ENCODE assay signal across 1 cellular context in genomic region chr15:50594311-50594710, GRCh38.
TF ChIP-seq lines count a peak whose summit lies in the region.

No MANE protein-coding gene starts in this region.

TF ChIP-seq in K562, 482 proteins besides CTCF, POLR2A, EP300 and RAD21 (continued from another document):
- TF ChIP-seq ZFX (CRISPR knock-in tag; IDR thresholded peaks at IDR 0.05) = no peak
- TF ChIP-seq, protein P1, sequence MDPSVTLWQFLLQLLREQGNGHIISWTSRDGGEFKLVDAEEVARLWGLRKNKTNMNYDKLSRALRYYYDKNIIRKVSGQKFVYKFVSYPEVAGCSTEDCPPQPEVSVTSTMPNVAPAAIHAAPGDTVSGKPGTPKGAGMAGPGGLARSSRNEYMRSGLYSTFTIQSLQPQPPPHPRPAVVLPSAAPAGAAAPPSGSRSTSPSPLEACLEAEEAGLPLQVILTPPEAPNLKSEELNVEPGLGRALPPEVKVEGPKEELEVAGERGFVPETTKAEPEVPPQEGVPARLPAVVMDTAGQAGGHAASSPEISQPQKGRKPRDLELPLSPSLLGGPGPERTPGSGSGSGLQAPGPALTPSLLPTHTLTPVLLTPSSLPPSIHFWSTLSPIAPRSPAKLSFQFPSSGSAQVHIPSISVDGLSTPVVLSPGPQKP (CRISPR knock-in tag; IDR thresholded peaks at IDR 0.05) = no peak
- TF ChIP-seq NCOA2 (IDR thresholded peaks at IDR 0.05; ENCODE audit: partially characterized antibody in 2 of 2) = peak; percentile 39 to 58
- no peak for TF ChIP-seq SMC3 (conservative IDR thresholded peaks at IDR 0.05; ENCODE audit: insufficient read depth, low read depth, low read length)
- TF ChIP-seq RCOR1 (IDR thresholded peaks at IDR 0.05; ENCODE audit: borderline replicate concordance in 1 of 2, low read depth in 2 of 2, low read length in 2 of 2) = peak in 1 of 2 experiments; percentile 72; a peak in 2 of 4 replicates
- no peak for TF ChIP-seq POLR3A (IDR thresholded peaks at IDR 0.05; ENCODE audit: borderline replicate concordance, extremely low read depth, insufficient read depth, insufficient read length)
- no peak for TF ChIP-seq POU5F1 (IDR thresholded peaks at IDR 0.05; ENCODE audit: borderline replicate concordance, low read depth, low read length, partially characterized antibody)
- TF ChIP-seq U2AF1 (optimal IDR thresholded peaks at IDR 0.05; ENCODE audit: low read depth, low read length) = no peak
- TF ChIP-seq TBL1XR1 (IDR thresholded peaks at IDR 0.05; ENCODE audit: low read length in 2 of 2) = peak in 1 of 2 experiments; percentile 30; a peak in 1 of 4 replicates
- no peak for TF ChIP-seq REST (CRISPR knock-in tag; IDR thresholded peaks at IDR 0.05; ENCODE audit: low read depth)
- no peak for TF ChIP-seq ZNF324 (CRISPR knock-in tag; IDR thresholded peaks at IDR 0.05)
- no peak for TF ChIP-seq MTA3 (IDR thresholded peaks at IDR 0.05; ENCODE audit: borderline replicate concordance)
- 0 out of 4 replicates have a peak, but pooled peaks of 1 of the 2 experiments have one; percentile 11 for TF ChIP-seq FOXA3 (CRISPR knock-in tag; conservative IDR thresholded peaks at IDR 0.05 in 1 of 2, IDR thresholded peaks at IDR 0.05 in 1 of 2)
- TF ChIP-seq, protein P2, sequence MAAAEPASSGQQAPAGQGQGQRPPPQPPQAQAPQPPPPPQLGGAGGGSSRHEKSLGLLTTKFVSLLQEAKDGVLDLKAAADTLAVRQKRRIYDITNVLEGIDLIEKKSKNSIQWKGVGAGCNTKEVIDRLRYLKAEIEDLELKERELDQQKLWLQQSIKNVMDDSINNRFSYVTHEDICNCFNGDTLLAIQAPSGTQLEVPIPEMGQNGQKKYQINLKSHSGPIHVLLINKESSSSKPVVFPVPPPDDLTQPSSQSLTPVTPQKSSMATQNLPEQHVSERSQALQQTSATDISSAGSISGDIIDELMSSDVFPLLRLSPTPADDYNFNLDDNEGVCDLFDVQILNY (CRISPR knock-in tag; IDR thresholded peaks at IDR 0.05) = no peak
- TF ChIP-seq HMGN3 (IDR thresholded peaks at IDR 0.05; ENCODE audit: borderline replicate concordance, extremely low read depth, insufficient read length, low read depth, low read length) = peak; percentile 35
- TF ChIP-seq MAFG (tag; conservative IDR thresholded peaks at IDR 0.05) = no peak
- TF ChIP-seq POLR2H (tag; IDR thresholded peaks at IDR 0.05; ENCODE audit: low read depth) = peak; percentile 42; the same call in 1 of the 2 replicates
- no peak for TF ChIP-seq E2F3 (CRISPR knock-in tag; IDR thresholded peaks at IDR 0.05)
- TF ChIP-seq MTA1 (IDR thresholded peaks at IDR 0.05; ENCODE audit: borderline replicate concordance) = no peak
- no peak for TF ChIP-seq PRPF4 (IDR thresholded peaks at IDR 0.05; ENCODE audit: insufficient read depth, low read depth, low read length, poor library complexity, severe bottlenecking)
- no peak for TF ChIP-seq MCM7 (IDR thresholded peaks at IDR 0.05)
- TF ChIP-seq, protein P3, sequence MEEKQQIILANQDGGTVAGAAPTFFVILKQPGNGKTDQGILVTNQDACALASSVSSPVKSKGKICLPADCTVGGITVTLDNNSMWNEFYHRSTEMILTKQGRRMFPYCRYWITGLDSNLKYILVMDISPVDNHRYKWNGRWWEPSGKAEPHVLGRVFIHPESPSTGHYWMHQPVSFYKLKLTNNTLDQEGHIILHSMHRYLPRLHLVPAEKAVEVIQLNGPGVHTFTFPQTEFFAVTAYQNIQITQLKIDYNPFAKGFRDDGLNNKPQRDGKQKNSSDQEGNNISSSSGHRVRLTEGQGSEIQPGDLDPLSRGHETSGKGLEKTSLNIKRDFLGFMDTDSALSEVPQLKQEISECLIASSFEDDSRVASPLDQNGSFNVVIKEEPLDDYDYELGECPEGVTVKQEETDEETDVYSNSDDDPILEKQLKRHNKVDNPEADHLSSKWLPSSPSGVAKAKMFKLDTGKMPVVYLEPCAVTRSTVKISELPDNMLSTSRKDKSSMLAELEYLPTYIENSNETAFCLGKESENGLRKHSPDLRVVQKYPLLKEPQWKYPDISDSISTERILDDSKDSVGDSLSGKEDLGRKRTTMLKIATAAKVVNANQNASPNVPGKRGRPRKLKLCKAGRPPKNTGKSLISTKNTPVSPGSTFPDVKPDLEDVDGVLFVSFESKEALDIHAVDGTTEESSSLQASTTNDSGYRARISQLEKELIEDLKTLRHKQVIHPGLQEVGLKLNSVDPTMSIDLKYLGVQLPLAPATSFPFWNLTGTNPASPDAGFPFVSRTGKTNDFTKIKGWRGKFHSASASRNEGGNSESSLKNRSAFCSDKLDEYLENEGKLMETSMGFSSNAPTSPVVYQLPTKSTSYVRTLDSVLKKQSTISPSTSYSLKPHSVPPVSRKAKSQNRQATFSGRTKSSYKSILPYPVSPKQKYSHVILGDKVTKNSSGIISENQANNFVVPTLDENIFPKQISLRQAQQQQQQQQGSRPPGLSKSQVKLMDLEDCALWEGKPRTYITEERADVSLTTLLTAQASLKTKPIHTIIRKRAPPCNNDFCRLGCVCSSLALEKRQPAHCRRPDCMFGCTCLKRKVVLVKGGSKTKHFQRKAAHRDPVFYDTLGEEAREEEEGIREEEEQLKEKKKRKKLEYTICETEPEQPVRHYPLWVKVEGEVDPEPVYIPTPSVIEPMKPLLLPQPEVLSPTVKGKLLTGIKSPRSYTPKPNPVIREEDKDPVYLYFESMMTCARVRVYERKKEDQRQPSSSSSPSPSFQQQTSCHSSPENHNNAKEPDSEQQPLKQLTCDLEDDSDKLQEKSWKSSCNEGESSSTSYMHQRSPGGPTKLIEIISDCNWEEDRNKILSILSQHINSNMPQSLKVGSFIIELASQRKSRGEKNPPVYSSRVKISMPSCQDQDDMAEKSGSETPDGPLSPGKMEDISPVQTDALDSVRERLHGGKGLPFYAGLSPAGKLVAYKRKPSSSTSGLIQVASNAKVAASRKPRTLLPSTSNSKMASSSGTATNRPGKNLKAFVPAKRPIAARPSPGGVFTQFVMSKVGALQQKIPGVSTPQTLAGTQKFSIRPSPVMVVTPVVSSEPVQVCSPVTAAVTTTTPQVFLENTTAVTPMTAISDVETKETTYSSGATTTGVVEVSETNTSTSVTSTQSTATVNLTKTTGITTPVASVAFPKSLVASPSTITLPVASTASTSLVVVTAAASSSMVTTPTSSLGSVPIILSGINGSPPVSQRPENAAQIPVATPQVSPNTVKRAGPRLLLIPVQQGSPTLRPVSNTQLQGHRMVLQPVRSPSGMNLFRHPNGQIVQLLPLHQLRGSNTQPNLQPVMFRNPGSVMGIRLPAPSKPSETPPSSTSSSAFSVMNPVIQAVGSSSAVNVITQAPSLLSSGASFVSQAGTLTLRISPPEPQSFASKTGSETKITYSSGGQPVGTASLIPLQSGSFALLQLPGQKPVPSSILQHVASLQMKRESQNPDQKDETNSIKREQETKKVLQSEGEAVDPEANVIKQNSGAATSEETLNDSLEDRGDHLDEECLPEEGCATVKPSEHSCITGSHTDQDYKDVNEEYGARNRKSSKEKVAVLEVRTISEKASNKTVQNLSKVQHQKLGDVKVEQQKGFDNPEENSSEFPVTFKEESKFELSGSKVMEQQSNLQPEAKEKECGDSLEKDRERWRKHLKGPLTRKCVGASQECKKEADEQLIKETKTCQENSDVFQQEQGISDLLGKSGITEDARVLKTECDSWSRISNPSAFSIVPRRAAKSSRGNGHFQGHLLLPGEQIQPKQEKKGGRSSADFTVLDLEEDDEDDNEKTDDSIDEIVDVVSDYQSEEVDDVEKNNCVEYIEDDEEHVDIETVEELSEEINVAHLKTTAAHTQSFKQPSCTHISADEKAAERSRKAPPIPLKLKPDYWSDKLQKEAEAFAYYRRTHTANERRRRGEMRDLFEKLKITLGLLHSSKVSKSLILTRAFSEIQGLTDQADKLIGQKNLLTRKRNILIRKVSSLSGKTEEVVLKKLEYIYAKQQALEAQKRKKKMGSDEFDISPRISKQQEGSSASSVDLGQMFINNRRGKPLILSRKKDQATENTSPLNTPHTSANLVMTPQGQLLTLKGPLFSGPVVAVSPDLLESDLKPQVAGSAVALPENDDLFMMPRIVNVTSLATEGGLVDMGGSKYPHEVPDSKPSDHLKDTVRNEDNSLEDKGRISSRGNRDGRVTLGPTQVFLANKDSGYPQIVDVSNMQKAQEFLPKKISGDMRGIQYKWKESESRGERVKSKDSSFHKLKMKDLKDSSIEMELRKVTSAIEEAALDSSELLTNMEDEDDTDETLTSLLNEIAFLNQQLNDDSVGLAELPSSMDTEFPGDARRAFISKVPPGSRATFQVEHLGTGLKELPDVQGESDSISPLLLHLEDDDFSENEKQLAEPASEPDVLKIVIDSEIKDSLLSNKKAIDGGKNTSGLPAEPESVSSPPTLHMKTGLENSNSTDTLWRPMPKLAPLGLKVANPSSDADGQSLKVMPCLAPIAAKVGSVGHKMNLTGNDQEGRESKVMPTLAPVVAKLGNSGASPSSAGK (IDR thresholded peaks at IDR 0.05) = no peak; the same call in 1 of the 2 replicates
- TF ChIP-seq ZNF668 (CRISPR knock-in tag; IDR thresholded peaks at IDR 0.05) = no peak
- peak in 1 of 2 experiments; percentile 38; a peak in 2 of 4 replicates for TF ChIP-seq ARNT (IDR thresholded peaks at IDR 0.05)
- TF ChIP-seq TCFL5 (CRISPR knock-in tag; conservative IDR thresholded peaks at IDR 0.05) = no peak
- TF ChIP-seq ADNP (tag; IDR thresholded peaks at IDR 0.05) = peak; percentile 31; the same call in 1 of the 2 replicates
TF ChIP-seq in K562: peak in this region for 42.
